In the genomic region with DNA sequence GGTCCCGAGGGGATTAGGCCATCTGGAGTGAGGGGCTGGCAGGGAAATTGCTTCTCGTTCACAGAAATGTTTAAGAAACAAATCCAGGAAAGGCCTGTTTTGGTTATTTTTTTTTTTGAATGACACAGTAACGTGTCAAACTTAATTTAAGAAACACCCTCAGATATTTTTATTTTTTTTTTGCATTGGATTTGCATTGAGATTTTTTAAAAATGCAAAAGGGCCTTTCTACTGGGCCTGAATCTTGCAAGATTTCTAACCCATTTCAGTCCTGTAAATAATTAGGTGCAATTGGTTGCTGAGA, we compare ENCODE assay signal across 2 cellular contexts.
TF ChIP-seq lines count a peak whose summit lies in the region.

No MANE protein-coding gene starts in this region.

TF ChIP-seq in A549, 52 proteins besides CTCF, POLR2A, EP300 and RAD21:
- TF ChIP-seq TP53 (CRISPR knock-in tag; IDR thresholded peaks at IDR 0.05) (no peak), ZC3H11A (IDR thresholded peaks at IDR 0.05) (no peak), SREBF2 (IDR thresholded peaks at IDR 0.05) (no peak), CHD2 (IDR thresholded peaks at IDR 0.05; ENCODE audit: low read length, partially characterized antibody) (no peak), FOSB (CRISPR knock-in tag; IDR thresholded peaks at IDR 0.05) (no peak)

TF ChIP-seq in IMR-90, 13 proteins besides CTCF, POLR2A, EP300 and RAD21:
- TF ChIP-seq MXI1 (IDR thresholded peaks at IDR 0.05; ENCODE audit: borderline replicate concordance, low read depth, low read length) (no peak), CHD1 (IDR thresholded peaks at IDR 0.05; ENCODE audit: low read depth, low read length) (no peak), MAZ (IDR thresholded peaks at IDR 0.05; ENCODE audit: borderline replicate concordance, low read depth, low read length) (no peak), RFX5 (IDR thresholded peaks at IDR 0.05; ENCODE audit: low read depth, low read length) (no peak), RCOR1 (IDR thresholded peaks at IDR 0.05; ENCODE audit: insufficient replicate concordance, low read length) (no peak), BHLHE40 (IDR thresholded peaks at IDR 0.05; ENCODE audit: low read depth, low read length) (no peak), ELK1 (IDR thresholded peaks at IDR 0.05; ENCODE audit: borderline replicate concordance, low read depth, low read length) (no peak), FOS (IDR thresholded peaks at IDR 0.05; ENCODE audit: low read depth, low read length) (no peak), CEBPB (IDR thresholded peaks at IDR 0.05; ENCODE audit: low read depth, low read length) (no peak), NFE2L2 (IDR thresholded peaks at IDR 0.05; ENCODE audit: low read depth, low read length) (no peak), SMC3 (IDR thresholded peaks at IDR 0.05; ENCODE audit: low read depth, low read length) (no peak), MAFK (IDR thresholded peaks at IDR 0.05; ENCODE audit: low read depth, low read length) (no peak)
- TF ChIP-seq, protein P1, sequence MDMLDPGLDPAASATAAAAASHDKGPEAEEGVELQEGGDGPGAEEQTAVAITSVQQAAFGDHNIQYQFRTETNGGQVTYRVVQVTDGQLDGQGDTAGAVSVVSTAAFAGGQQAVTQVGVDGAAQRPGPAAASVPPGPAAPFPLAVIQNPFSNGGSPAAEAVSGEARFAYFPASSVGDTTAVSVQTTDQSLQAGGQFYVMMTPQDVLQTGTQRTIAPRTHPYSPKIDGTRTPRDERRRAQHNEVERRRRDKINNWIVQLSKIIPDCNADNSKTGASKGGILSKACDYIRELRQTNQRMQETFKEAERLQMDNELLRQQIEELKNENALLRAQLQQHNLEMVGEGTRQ (IDR thresholded peaks at IDR 0.05; ENCODE audit: low read depth, low read length): no peak
